In genomic region chr2:183079335-183079775, GRCh38 we compare ENCODE assay signal across 8 cellular contexts. TPM values are rescaled to one million over a fixed set of nuclear protein-coding genes. Genes with fewer than 3 reads are reported as not detected.
A peak's percentile ranks its signal among the peaks of the same experiment; 100 is the strongest.
DNase-seq lines count a peak whose midpoint lies in the region; ATAC-seq and TF ChIP-seq lines count a peak whose summit lies in the region.

No MANE protein-coding gene starts in this region.

- H3K9me3 ChIP-seq in stomach, result no peaks in the 10 kb centered on the region

- H3K4me3 Mint-ChIP-seq in activated naive CD8-positive, alpha-beta T cell treated with anti-CD3 and anti-CD28 coated beads, Interleukin-2, amount 10 ng/mL, durations not matched to agents 7 days and 5 days, result peak overlapping the region; percentile 92
- peak overlapping the region; percentile 94 to 98 (median 96) for H3K4me3 Mint-ChIP-seq in immature natural killer cell

- no peak for TF ChIP-seq POLR2A in stomach (IDR thresholded peaks at IDR 0.05)

- DNase-seq in DMS153 treated with DMSO at 0.1 percent for 48 hours (lab: John Stamatoyannopoulos, UW; ENCODE audit: unreplicated experiment) (peak; percentile 30), DMS153 (lab: John Stamatoyannopoulos, UW) (no peak), immature natural killer cell (no peak), stomach (no peak)
- DNase-seq in activated naive CD8-positive, alpha-beta T cell treated with anti-CD3 and anti-CD28 coated beads, Interleukin-2, amount 10 ng/mL, durations not matched to agents 7 days and 5 days, result no peak
- DNase-seq in effector CD8-positive, alpha-beta T cell (lab: John Stamatoyannopoulos, UW), result no peak
- DNase-seq in activated CD8-positive, alpha-beta memory T cell treated with anti-CD3 and anti-CD28 coated beads, Interleukin-2, amount 50 U/mL, for 48 hours, result no peak

- no peak for TF ChIP-seq EP300 in stomach (IDR thresholded peaks at IDR 0.05)

- ATAC-seq in HG03159 (IDR thresholded peaks at IDR 0.05; ENCODE audit: unreplicated experiment), result peak; percentile 40
- no peak for ATAC-seq in activated naive CD8-positive, alpha-beta T cell treated with anti-CD3 and anti-CD28 coated beads, Interleukin-2, amount 10 ng/mL, durations not matched to agents 7 days and 5 days (ENCODE audit: low read depth)

- H3K4me1 Mint-ChIP-seq in activated naive CD8-positive, alpha-beta T cell treated with anti-CD3 and anti-CD28 coated beads, Interleukin-2, amount 10 ng/mL, durations not matched to agents 7 days and 5 days, result peaks cover 10% of the 10 kb centered on the region
- H3K4me1 Mint-ChIP-seq in immature natural killer cell, result peaks cover 10 to 19% of the 10 kb centered on the region in 2 donors

- peaks cover 6 to 35% (median 17%) of the 10 kb centered on the region in 4 donors for H3K4me1 ChIP-seq in stomach

- H3K27ac Mint-ChIP-seq in activated naive CD8-positive, alpha-beta T cell treated with anti-CD3 and anti-CD28 coated beads, Interleukin-2, amount 10 ng/mL, durations not matched to agents 7 days and 5 days, result peak overlapping the region; percentile 74
- H3K27ac Mint-ChIP-seq in immature natural killer cell, result peak overlapping the region in 3 of 6 donors; percentile 80 to 88 (median 87)

- no peaks in the 10 kb centered on the region for H3K27me3 ChIP-seq in stomach

- peak overlapping the region; percentile 54 to 72 (median 66) for H3K4me3 ChIP-seq in stomach

- 17 to 34% (median 20%) methylated on average over 8 of the region's 8 CpGs for WGBS in stomach, 5 donors

- POLR2A ChIA-PET in activated naive CD8-positive, alpha-beta T cell treated with anti-CD3 and anti-CD28 coated beads, Interleukin-2, amount 10 ng/mL, durations not matched to agents 7 days and 5 days (lab: Charles Lee), result interaction anchor here (1.1 kb wide), 1 partner anchor 45 kb away, joined by 3 read pairs; the partner anchor contains the start of gene NUP35

- no peaks in the 10 kb centered on the region for H3K9me3 Mint-ChIP-seq in activated naive CD8-positive, alpha-beta T cell treated with anti-CD3 and anti-CD28 coated beads, Interleukin-2, amount 10 ng/mL, durations not matched to agents 7 days and 5 days
- H3K9me3 Mint-ChIP-seq in immature natural killer cell, result no peaks in the 10 kb centered on the region

- intact Hi-C loops in stomach (cut with DNase I; ENCODE audit: low total_unique reads), result no loop called here

- no peak for TF ChIP-seq CTCF in stomach (IDR thresholded peaks at IDR 0.05)

- no peaks in the 10 kb centered on the region for H3K36me3 Mint-ChIP-seq in activated naive CD8-positive, alpha-beta T cell treated with anti-CD3 and anti-CD28 coated beads, Interleukin-2, amount 10 ng/mL, durations not matched to agents 7 days and 5 days
- H3K36me3 Mint-ChIP-seq in immature natural killer cell, result no peaks in the 10 kb centered on the region

- H3K27me3 Mint-ChIP-seq in activated naive CD8-positive, alpha-beta T cell treated with anti-CD3 and anti-CD28 coated beads, Interleukin-2, amount 10 ng/mL, durations not matched to agents 7 days and 5 days, result peaks cover 17% of the 10 kb centered on the region
- H3K27me3 Mint-ChIP-seq in immature natural killer cell (ENCODE audit: low read depth in 3 of 3), result peaks cover 0 to 7% (median 6%) of the 10 kb centered on the region in 3 donors

- H3K27ac ChIP-seq in stomach, result peak overlapping the region; percentile 84 to 90 (median 87)

- H3K36me3 ChIP-seq in stomach, result no peaks in the 10 kb centered on the region

RNA-seq across cellular contexts. Expression of gene DUSP19, which starts 0.8 kb away (rescaled TPM):
- 1 to 10 TPM; 1.7 to 1.8 TPM for total RNA-seq in activated naive CD8-positive, alpha-beta T cell treated with anti-CD3 and anti-CD28 coated beads, Interleukin-2, amount 10 ng/mL, durations not matched to agents 7 days and 5 days
- polyA plus RNA-seq in immature natural killer cell, result 1 to 10 TPM in 1 of 3 donors, under 1 TPM in 1, not detected in 1; 0.91 to 1.3 TPM
- total RNA-seq in stomach, result 10 to 100 TPM in 1 of 5 donors, 1 to 10 TPM in 3, not detected in 1; 3.5 to 19.6 (median 4.9) TPM
- polyA plus RNA-seq in stomach, result 1 to 10 TPM; 1.1 to 4.3 (median 1.7) TPM

RNA-seq across cellular contexts. Expression of gene NCKAP1, which starts 41.1 kb away (rescaled TPM):
- 1 to 10 TPM in 1 of 2 experiments, under 1 TPM in 1; 0.69 to 1.2 TPM for total RNA-seq in activated naive CD8-positive, alpha-beta T cell treated with anti-CD3 and anti-CD28 coated beads, Interleukin-2, amount 10 ng/mL, durations not matched to agents 7 days and 5 days
- polyA plus RNA-seq in immature natural killer cell, result 1 to 10 TPM in 2 of 3 donors, under 1 TPM in 1; 0.52 to 3.7 (median 2.2) TPM
- total RNA-seq in stomach, result 100 to 1,000 TPM in 3 of 5 donors, 10 to 100 TPM in 2; 13.0 to 262 (median 100) TPM
- polyA plus RNA-seq in stomach, result 10 to 100 TPM; 41.5 to 43.7 (median 43.7) TPM

RNA-seq across cellular contexts. Expression of gene NUP35, which starts 44.9 kb away (rescaled TPM):
- 10 to 100 TPM; 20.1 to 21.4 TPM for total RNA-seq in activated naive CD8-positive, alpha-beta T cell treated with anti-CD3 and anti-CD28 coated beads, Interleukin-2, amount 10 ng/mL, durations not matched to agents 7 days and 5 days
- 1 to 10 TPM; 2.4 to 6.1 (median 5.0) TPM for polyA plus RNA-seq in immature natural killer cell
- total RNA-seq in stomach, result 10 to 100 TPM in 4 of 5 donors, 1 to 10 TPM in 1; 1.4 to 59.5 (median 43.3) TPM
- 10 to 100 TPM in 2 of 3 donors, 1 to 10 TPM in 1; 8.0 to 11.3 (median 10.5) TPM for polyA plus RNA-seq in stomach

Comparison
In these comparisons a context has a peak if more than half of its experiments do, and no peak if none do; other contexts are left out.
1. RNA of gene NCKAP1, which starts 41.1 kb away (total RNA-seq): 13.0 to 262 TPM in stomach; 0.69 to 1.2 TPM in activated naive CD8-positive, alpha-beta T cell treated with anti-CD3 and anti-CD28 coated beads, Interleukin-2, amount 10 ng/mL, durations not matched to agents 7 days and 5 days; every median in the first group is over 4 times any median in the second.